In the genomic region with DNA sequence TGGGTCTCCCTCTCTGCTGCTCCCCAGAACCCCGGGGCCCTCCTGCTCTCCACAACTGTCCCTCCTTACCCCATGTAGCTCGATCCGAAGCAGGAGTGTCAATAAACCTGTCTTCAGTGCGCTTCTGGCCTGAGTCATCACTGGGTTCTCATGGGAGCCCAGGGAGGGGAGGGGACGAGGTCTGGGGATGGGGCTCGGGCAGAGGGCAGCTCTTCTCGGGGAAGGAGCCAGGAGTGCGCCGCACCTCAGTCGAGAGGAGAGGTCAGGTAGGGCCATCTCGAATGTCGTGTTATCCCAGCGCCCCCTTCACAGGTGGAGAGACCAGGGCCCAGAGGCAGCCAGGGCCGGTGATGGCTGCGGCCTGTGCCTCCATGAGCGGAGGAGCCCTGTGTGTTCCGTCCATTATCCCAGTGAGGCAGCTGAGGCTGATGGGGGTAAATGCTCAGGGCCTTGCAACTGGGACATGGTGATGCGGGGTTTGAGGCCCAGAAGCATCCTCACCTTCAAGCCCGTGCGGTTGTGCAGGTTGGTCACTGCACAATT, we compare ENCODE assay signal across 12 cellular contexts. TPM values are rescaled to one million over a fixed set of nuclear protein-coding genes. Genes with fewer than 3 reads are reported as not detected.
A peak's percentile ranks its signal among the peaks of the same experiment; 100 is the strongest.
DNase-seq lines count a peak whose midpoint lies in the region; ATAC-seq and TF ChIP-seq lines count a peak whose summit lies in the region.
"Had no signal": no experiment of that assay in that cellular context is flagged by ENCODE, and none has a peak within 500 bp of the region (broad histone marks: within the 10 kb centered on the region; RNA-seq: fewer than 3 reads in every experiment).

No MANE protein-coding gene starts in this region.

- no peak overlapping the region for H3K4me3 Mint-ChIP-seq in stimulated activated naive CD8-positive, alpha-beta T cell treated with anti-CD3 and anti-CD28 coated beads, Interleukin-15, amount 100 ng/mL, for 72 hours
- H3K4me3 Mint-ChIP-seq in activated T-helper 17 cell treated with anti-CD3 and anti-CD28 coated beads, Interleukin-2, amount 50 U/mL, for 72 hours: no peak overlapping the region
- H3K4me3 Mint-ChIP-seq: CD4-positive, CD25-positive, alpha-beta regulatory T cell had no signal

- H3K36me3 Mint-ChIP-seq in activated T-helper 17 cell treated with anti-CD3 and anti-CD28 coated beads, Interleukin-2, amount 50 U/mL, for 72 hours (ENCODE audit: low read depth): peaks cover 2% of the 10 kb centered on the region

- H3K4me1 Mint-ChIP-seq in stimulated activated naive CD8-positive, alpha-beta T cell treated with anti-CD3 and anti-CD28 coated beads, Interleukin-15, amount 100 ng/mL, for 72 hours: no peaks in the 10 kb centered on the region
- H3K4me1 Mint-ChIP-seq in activated T-helper 17 cell treated with anti-CD3 and anti-CD28 coated beads, Interleukin-2, amount 50 U/mL, for 72 hours: no peaks in the 10 kb centered on the region

- no peaks in the 10 kb centered on the region for H3K27me3 ChIP-seq in thoracic aorta (replicated peaks; ENCODE audit: insufficient read depth)
- H3K27me3 ChIP-seq in prostate gland (replicated peaks; ENCODE audit: insufficient read depth): no peaks in the 10 kb centered on the region

- peak; percentile 1 for ATAC-seq in stimulated activated naive CD8-positive, alpha-beta T cell treated with anti-CD3 and anti-CD28 coated beads, Interleukin-15, amount 100 ng/mL, for 72 hours
- ATAC-seq in stimulated activated naive CD8-positive, alpha-beta T cell treated with anti-CD3 and anti-CD28 coated beads, Interleukin-15, Interleukin-2, amounts not matched to agents 100 U/mL and 50 U/mL, for 24 hours: no peak
- ATAC-seq in activated T-helper 17 cell treated with anti-CD3 and anti-CD28 coated beads, Interleukin-2, amount 50 U/mL, for 72 hours (replicated peaks): peak; percentile 2
- ATAC-seq in left colon: peak; percentile 1
- ATAC-seq in thoracic aorta (ENCODE audit: insufficient number of reproducible peaks, low FRiP score, low read depth): peak; percentile 10
- no peak for ATAC-seq in HG02763 (IDR thresholded peaks at IDR 0.05; ENCODE audit: unreplicated experiment)
- ATAC-seq in HG03342 (IDR thresholded peaks at IDR 0.05; ENCODE audit: unreplicated experiment): no peak

- no peak for TF ChIP-seq POLR2A in prostate gland (IDR thresholded peaks at IDR 0.05)

- H3K9me3 Mint-ChIP-seq in stimulated activated naive CD8-positive, alpha-beta T cell treated with anti-CD3 and anti-CD28 coated beads, Interleukin-15, amount 100 ng/mL, for 72 hours: no peaks in the 10 kb centered on the region
- H3K9me3 Mint-ChIP-seq in activated T-helper 17 cell treated with anti-CD3 and anti-CD28 coated beads, Interleukin-2, amount 50 U/mL, for 72 hours: no peaks in the 10 kb centered on the region
- H3K9me3 Mint-ChIP-seq: CD4-positive, CD25-positive, alpha-beta regulatory T cell had no signal

- H3K9me3 ChIP-seq in thoracic aorta (no peaks in the 10 kb centered on the region), prostate gland (no peaks in the 10 kb centered on the region)

- TF ChIP-seq CTCF in thoracic aorta (IDR thresholded peaks at IDR 0.05) (no peak), prostate gland (IDR thresholded peaks at IDR 0.05) (no peak)

- H3K27ac Mint-ChIP-seq in stimulated activated naive CD8-positive, alpha-beta T cell treated with anti-CD3 and anti-CD28 coated beads, Interleukin-15, amount 100 ng/mL, for 72 hours: no peak overlapping the region
- H3K27ac Mint-ChIP-seq in activated T-helper 17 cell treated with anti-CD3 and anti-CD28 coated beads, Interleukin-2, amount 50 U/mL, for 72 hours: no peak overlapping the region
- H3K27ac Mint-ChIP-seq: CD4-positive, CD25-positive, alpha-beta regulatory T cell had no signal

- H3K27me3 Mint-ChIP-seq in stimulated activated naive CD8-positive, alpha-beta T cell treated with anti-CD3 and anti-CD28 coated beads, Interleukin-15, amount 100 ng/mL, for 72 hours: no peaks in the 10 kb centered on the region
- no peaks in the 10 kb centered on the region for H3K27me3 Mint-ChIP-seq in activated T-helper 17 cell treated with anti-CD3 and anti-CD28 coated beads, Interleukin-2, amount 50 U/mL, for 72 hours
- H3K27me3 Mint-ChIP-seq: CD4-positive, CD25-positive, alpha-beta regulatory T cell had no signal

- intact Hi-C loops in left colon (cut with DNase I, micrococcal nuclease): loop anchor here (5.0 to 10.0 kb wide), 2 partner anchors 84 to 231 kb away; a partner anchor contains a TSS
- intact Hi-C loops in prostate gland (cut with DNase I): loop anchor here (10.0 kb wide), 1 partner anchor 411 kb away; a partner anchor contains a TSS

- H3K4me1 ChIP-seq in thoracic aorta (ENCODE audit: control insufficient read depth in 1 of 2, low read depth in 2 of 2) (peaks cover 0 to 4% of the 10 kb centered on the region in 2 donors), prostate gland (replicated peaks) (peaks cover 8% of the 10 kb centered on the region)

- 85% methylated on average over 19 of the region's 20 CpGs for WGBS in prostate gland

- DNase-seq in stimulated activated naive CD8-positive, alpha-beta T cell treated with anti-CD3 and anti-CD28 coated beads, Interleukin-15, amount 100 ng/mL, for 72 hours: no peak
- no peak for DNase-seq in stimulated activated naive CD8-positive, alpha-beta T cell treated with anti-CD3 and anti-CD28 coated beads, Interleukin-15, Interleukin-2, amounts not matched to agents 100 U/mL and 50 U/mL, for 24 hours
- DNase-seq in left colon (no peak), thoracic aorta (ENCODE audit: low spot score) (no peak), prostate gland (ENCODE audit: low spot score) (no peak)
- DNase-seq: NCI-H1436 treated with DMSO at 0.1 percent for 48 hours had no signal

- H3K4me3 ChIP-seq in thoracic aorta (no peak overlapping the region), prostate gland (no peak overlapping the region)
- H3K4me3 ChIP-seq: PC-9, SK-N-MC had no signal

- peaks cover 41% of the 10 kb centered on the region for H3K36me3 ChIP-seq in thoracic aorta
- peaks cover 5 to 15% of the 10 kb centered on the region in 2 donors for H3K36me3 ChIP-seq in prostate gland

- H3K27ac ChIP-seq in thoracic aorta (no peak overlapping the region), prostate gland (peak overlapping the region in 1 of 2 donors; percentile 67)
- H3K27ac ChIP-seq: PC-9, SK-N-MC had no signal

RNA-seq across cellular contexts. Expression of a gene that starts 52.1 kb away (rescaled TPM):
- 10 to 100 TPM; 22.0 to 33.5 TPM for total RNA-seq in activated T-helper 17 cell treated with anti-CD3 and anti-CD28 coated beads, Interleukin-2, amount 50 U/mL, for 72 hours
- 10 to 100 TPM; 13.9 to 20.6 TPM for total RNA-seq in left colon
- 10 to 100 TPM; 16.4 to 22.6 TPM for total RNA-seq in thoracic aorta
- total RNA-seq in prostate gland: 10 to 100 TPM; 14.8 to 30.5 TPM

RNA-seq across cellular contexts. Expression of a gene that starts 52.2 kb away (rescaled TPM):
- total RNA-seq in activated T-helper 17 cell treated with anti-CD3 and anti-CD28 coated beads, Interleukin-2, amount 50 U/mL, for 72 hours: 1,000 to 10,000 TPM; 1,178 to 1,829 TPM
- total RNA-seq in left colon: 100 to 1,000 TPM; 837 to 857 TPM
- total RNA-seq in thoracic aorta: 1,000 to 10,000 TPM in 1 of 2 donors, 100 to 1,000 TPM in 1; 806 to 1,256 TPM
- total RNA-seq in prostate gland: 1,000 to 10,000 TPM; 1,460 to 2,640 TPM

Comparison
In these comparisons a context has a peak if more than half of its experiments do, and no peak if none do; other contexts are left out.
1. ATAC-seq: peak in stimulated activated naive CD8-positive, alpha-beta T cell treated with anti-CD3 and anti-CD28 coated beads, Interleukin-15, amount 100 ng/mL, for 72 hours (single experiment), activated T-helper 17 cell treated with anti-CD3 and anti-CD28 coated beads, Interleukin-2, amount 50 U/mL, for 72 hours (single experiment), left colon (single experiment) and thoracic aorta (single experiment); none in stimulated activated naive CD8-positive, alpha-beta T cell treated with anti-CD3 and anti-CD28 coated beads, Interleukin-15, Interleukin-2, amounts not matched to agents 100 U/mL and 50 U/mL, for 24 hours (single experiment), HG02763 (single experiment) and HG03342 (single experiment).